In genomic region chr21:18249542-18250152, GRCh38 we compare ENCODE assay signal across 13 cellular contexts. TPM values are rescaled to one million over a fixed set of nuclear protein-coding genes. Genes with fewer than 3 reads are reported as not detected.
DNase-seq lines count a peak whose midpoint lies in the region; ATAC-seq and TF ChIP-seq lines count a peak whose summit lies in the region.
"Had no signal": no experiment of that assay in that cellular context is flagged by ENCODE, and none has a peak within 500 bp of the region (broad histone marks: within the 10 kb centered on the region; RNA-seq: fewer than 3 reads in every experiment).

No MANE protein-coding gene starts in this region.

- peak; percentile 23 for ATAC-seq in activated CD8-positive, alpha-beta memory T cell treated with anti-CD3 and anti-CD28 coated beads, Interleukin-2, amount 10 ng/mL, durations not matched to agents 7 days and 5 days
- ATAC-seq in WTC11 (peak; percentile 79), HG02759 (IDR thresholded peaks at IDR 0.05; ENCODE audit: unreplicated experiment) (no peak), GM18858 (IDR thresholded peaks at IDR 0.05; ENCODE audit: unreplicated experiment) (no peak)
- peak; percentile 60 for ATAC-seq in stimulated activated effector memory CD8-positive, alpha-beta T cell treated with anti-CD3 and anti-CD28 coated beads, Interleukin-12 subunit alpha, Interleukin-12 subunit beta, amount 100 ng/mL, for 72 hours
- ATAC-seq: mucosa of descending colon had no signal

- no peak overlapping the region for H3K4me3 Mint-ChIP-seq in activated CD8-positive, alpha-beta memory T cell treated with anti-CD3 and anti-CD28 coated beads, Interleukin-2, amount 10 ng/mL, durations not matched to agents 7 days and 5 days
- H3K4me3 Mint-ChIP-seq in WTC11 = no peak overlapping the region
- H3K4me3 Mint-ChIP-seq in stimulated activated effector memory CD8-positive, alpha-beta T cell treated with anti-CD3 and anti-CD28 coated beads, Interleukin-12 subunit alpha, Interleukin-12 subunit beta, amount 100 ng/mL, for 72 hours = no peak overlapping the region

- TF ChIP-seq CTCF in WTC11 (IDR thresholded peaks at IDR 0.05) = no peak

- no peaks in the 10 kb centered on the region for H3K4me1 Mint-ChIP-seq in activated CD8-positive, alpha-beta memory T cell treated with anti-CD3 and anti-CD28 coated beads, Interleukin-2, amount 10 ng/mL, durations not matched to agents 7 days and 5 days
- H3K4me1 Mint-ChIP-seq in WTC11 = 0 out of 2 replicates have a peak, but pooled peaks cover 2% of the 10 kb centered on the region
- peaks cover 1% of the 10 kb centered on the region for H3K4me1 Mint-ChIP-seq in stimulated activated effector memory CD8-positive, alpha-beta T cell treated with anti-CD3 and anti-CD28 coated beads, Interleukin-12 subunit alpha, Interleukin-12 subunit beta, amount 100 ng/mL, for 72 hours

- no peaks in the 10 kb centered on the region for H3K9me3 Mint-ChIP-seq in activated CD8-positive, alpha-beta memory T cell treated with anti-CD3 and anti-CD28 coated beads, Interleukin-2, amount 10 ng/mL, durations not matched to agents 7 days and 5 days (ENCODE audit: low read depth)
- no peaks in the 10 kb centered on the region for H3K9me3 Mint-ChIP-seq in WTC11
- no peaks in the 10 kb centered on the region for H3K9me3 Mint-ChIP-seq in stimulated activated effector memory CD8-positive, alpha-beta T cell treated with anti-CD3 and anti-CD28 coated beads, Interleukin-12 subunit alpha, Interleukin-12 subunit beta, amount 100 ng/mL, for 72 hours

- H3K36me3 Mint-ChIP-seq in activated CD8-positive, alpha-beta memory T cell treated with anti-CD3 and anti-CD28 coated beads, Interleukin-2, amount 10 ng/mL, durations not matched to agents 7 days and 5 days = no peaks in the 10 kb centered on the region
- no peaks in the 10 kb centered on the region for H3K36me3 Mint-ChIP-seq in WTC11
- H3K36me3 Mint-ChIP-seq in stimulated activated effector memory CD8-positive, alpha-beta T cell treated with anti-CD3 and anti-CD28 coated beads, Interleukin-12 subunit alpha, Interleukin-12 subunit beta, amount 100 ng/mL, for 72 hours = no peaks in the 10 kb centered on the region

- POLR2A ChIA-PET in WTC11 (lab: Charles Lee) = no interaction called here

- no peak overlapping the region for H3K27ac Mint-ChIP-seq in activated CD8-positive, alpha-beta memory T cell treated with anti-CD3 and anti-CD28 coated beads, Interleukin-2, amount 10 ng/mL, durations not matched to agents 7 days and 5 days
- H3K27ac Mint-ChIP-seq in WTC11 = no peak overlapping the region
- H3K27ac Mint-ChIP-seq in stimulated activated effector memory CD8-positive, alpha-beta T cell treated with anti-CD3 and anti-CD28 coated beads, Interleukin-12 subunit alpha, Interleukin-12 subunit beta, amount 100 ng/mL, for 72 hours = no peak overlapping the region

- CTCF ChIA-PET in activated CD8-positive, alpha-beta memory T cell treated with anti-CD3 and anti-CD28 coated beads, Interleukin-2, amount 10 ng/mL, durations not matched to agents 7 days and 5 days (lab: Charles Lee) = no interaction called here
- CTCF ChIA-PET in WTC11 (lab: Charles Lee) = interaction anchor here (0.5 to 1.7 kb wide), 22 partner anchors 11 to 611 kb away, joined by 3 to 17 read pairs (median 3); no protein-coding TSS in a partner anchor

- DNase-seq in activated CD8-positive, alpha-beta memory T cell treated with anti-CD3 and anti-CD28 coated beads, Interleukin-2, amount 10 ng/mL, durations not matched to agents 7 days and 5 days = no peak
- DNase-seq in activated CD8-positive, alpha-beta memory T cell treated with anti-CD3 and anti-CD28 coated beads, Interleukin-2, amount 50 U/mL, for 4 hours = no peak
- DNase-seq in NCI-H1694 (lab: John Stamatoyannopoulos, UW) (peak; percentile 49), WTC11 (ENCODE audit: low spot score) (no peak), superior temporal gyrus (ENCODE audit: extremely low spot score) (no peak)
- DNase-seq in stimulated activated effector memory CD8-positive, alpha-beta T cell treated with anti-CD3 and anti-CD28 coated beads, Interleukin-12 subunit alpha, Interleukin-12 subunit beta, amount 100 ng/mL, for 72 hours (ENCODE audit: low spot score in 2 of 2) = no peak
- DNase-seq: mucosa of descending colon; MV-4-11; PC-9; stimulated activated CD4-positive, alpha-beta T cell treated with anti-CD3 and anti-CD28 coated beads, Interleukin-4, amount 100 ng/mL, for 1 hour; stimulated activated naive CD4-positive, alpha-beta T cell treated with Interleukin-2 at 50 U/mL for 16 hours had no signal

- H3K27me3 Mint-ChIP-seq in activated CD8-positive, alpha-beta memory T cell treated with anti-CD3 and anti-CD28 coated beads, Interleukin-2, amount 10 ng/mL, durations not matched to agents 7 days and 5 days = peaks cover 16% of the 10 kb centered on the region
- H3K27me3 Mint-ChIP-seq in WTC11 (ENCODE audit: low read depth) = peaks cover 29% of the 10 kb centered on the region

TF ChIP-seq in WTC11, 78 proteins besides CTCF, POLR2A, EP300 and RAD21:
- no peak for TF ChIP-seq ZNF219 (CRISPR knock-in tag; IDR thresholded peaks at IDR 0.05; ENCODE audit: borderline replicate concordance)
- TF ChIP-seq, protein P1, sequence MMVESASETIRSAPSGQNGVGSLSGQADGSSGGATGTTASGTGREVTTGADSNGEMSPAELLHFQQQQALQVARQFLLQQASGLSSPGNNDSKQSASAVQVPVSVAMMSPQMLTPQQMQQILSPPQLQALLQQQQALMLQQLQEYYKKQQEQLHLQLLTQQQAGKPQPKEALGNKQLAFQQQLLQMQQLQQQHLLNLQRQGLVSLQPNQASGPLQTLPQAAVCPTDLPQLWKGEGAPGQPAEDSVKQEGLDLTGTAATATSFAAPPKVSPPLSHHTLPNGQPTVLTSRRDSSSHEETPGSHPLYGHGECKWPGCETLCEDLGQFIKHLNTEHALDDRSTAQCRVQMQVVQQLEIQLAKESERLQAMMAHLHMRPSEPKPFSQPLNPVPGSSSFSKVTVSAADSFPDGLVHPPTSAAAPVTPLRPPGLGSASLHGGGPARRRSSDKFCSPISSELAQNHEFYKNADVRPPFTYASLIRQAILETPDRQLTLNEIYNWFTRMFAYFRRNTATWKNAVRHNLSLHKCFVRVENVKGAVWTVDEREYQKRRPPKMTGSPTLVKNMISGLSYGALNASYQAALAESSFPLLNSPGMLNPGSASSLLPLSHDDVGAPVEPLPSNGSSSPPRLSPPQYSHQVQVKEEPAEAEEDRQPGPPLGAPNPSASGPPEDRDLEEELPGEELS (CRISPR knock-in tag; IDR thresholded peaks at IDR 0.05) = no peak
- TF ChIP-seq ZNF232 (CRISPR knock-in tag; IDR thresholded peaks at IDR 0.05) = no peak
- TF ChIP-seq SMAD4 (CRISPR knock-in tag; IDR thresholded peaks at IDR 0.05) = no peak
- TF ChIP-seq ZNF512 (CRISPR knock-in tag; IDR thresholded peaks at IDR 0.05; ENCODE audit: borderline replicate concordance) = no peak
- TF ChIP-seq RORB (CRISPR knock-in tag; IDR thresholded peaks at IDR 0.05) = no peak
- TF ChIP-seq SMAD3 (CRISPR knock-in tag; IDR thresholded peaks at IDR 0.05; ENCODE audit: borderline replicate concordance) = no peak
- no peak for TF ChIP-seq CREB1 (CRISPR knock-in tag; IDR thresholded peaks at IDR 0.05)
- TF ChIP-seq KAT7 (CRISPR knock-in tag; IDR thresholded peaks at IDR 0.05; ENCODE audit: borderline replicate concordance) = no peak
- TF ChIP-seq ATF1 (CRISPR knock-in tag; IDR thresholded peaks at IDR 0.05) = no peak
- no peak for TF ChIP-seq STAT6 (CRISPR knock-in tag; conservative IDR thresholded peaks at IDR 0.05; ENCODE audit: low read depth)

RNA-seq across cellular contexts. Expression of gene CHODL, which starts 5.0 kb away (rescaled TPM):
- total RNA-seq in activated CD8-positive, alpha-beta memory T cell treated with anti-CD3 and anti-CD28 coated beads, Interleukin-2, amount 10 ng/mL, durations not matched to agents 7 days and 5 days = under 1 TPM; 0.32 to 0.91 TPM
- total RNA-seq in WTC11 (2021) = 0.92 to 3.1 TPM (median 1.2 TPM) in 3 replicates

Comparison
In these comparisons a context has a peak if more than half of its experiments do, and no peak if none do; other contexts are left out.
1. ATAC-seq: peak in activated CD8-positive, alpha-beta memory T cell treated with anti-CD3 and anti-CD28 coated beads, Interleukin-2, amount 10 ng/mL, durations not matched to agents 7 days and 5 days (single experiment), WTC11 (single experiment) and stimulated activated effector memory CD8-positive, alpha-beta T cell treated with anti-CD3 and anti-CD28 coated beads, Interleukin-12 subunit alpha, Interleukin-12 subunit beta, amount 100 ng/mL, for 72 hours (single experiment); none in HG02759 (single experiment) and GM18858 (single experiment).